8 cellular contexts compared by ENCODE assay signal in the genomic region with DNA sequence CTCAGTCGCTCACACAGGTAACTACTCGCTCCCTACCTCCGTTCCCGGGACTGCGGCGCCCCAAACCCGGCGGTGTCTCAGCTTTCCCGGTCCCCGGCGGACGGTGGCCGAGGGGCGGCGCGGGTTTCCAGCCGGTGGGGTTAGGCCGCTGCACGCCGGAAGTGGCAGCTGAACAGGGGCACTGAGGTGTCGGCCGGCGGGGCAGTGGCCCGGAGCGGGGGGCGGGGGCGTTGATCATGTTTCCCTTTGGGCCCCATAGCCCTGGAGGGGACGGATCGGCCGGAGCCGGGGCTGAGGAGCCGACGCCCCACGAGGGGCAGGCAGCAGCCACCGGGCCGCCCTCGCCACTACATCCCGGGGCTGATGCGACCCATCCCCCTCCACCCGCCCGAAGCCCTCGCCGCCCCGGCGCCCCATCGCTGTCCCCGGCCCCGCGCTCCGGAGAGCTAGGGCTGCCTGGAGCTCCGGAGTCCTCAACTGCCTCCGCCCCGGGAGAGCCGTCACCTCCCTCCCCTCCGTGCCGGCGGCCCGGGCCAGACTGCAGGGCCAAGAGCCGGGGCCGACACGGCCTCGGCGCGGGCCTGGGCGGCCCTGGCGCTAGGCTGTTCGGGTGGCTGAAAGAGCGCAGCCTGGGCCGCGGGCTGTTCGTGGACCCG. TPM values are rescaled to one million over a fixed set of nuclear protein-coding genes. Genes with fewer than 3 reads are reported as not detected.
DNase-seq lines count a peak whose midpoint lies in the region; ATAC-seq and TF ChIP-seq lines count a peak whose summit lies in the region.

A gene with protein sequence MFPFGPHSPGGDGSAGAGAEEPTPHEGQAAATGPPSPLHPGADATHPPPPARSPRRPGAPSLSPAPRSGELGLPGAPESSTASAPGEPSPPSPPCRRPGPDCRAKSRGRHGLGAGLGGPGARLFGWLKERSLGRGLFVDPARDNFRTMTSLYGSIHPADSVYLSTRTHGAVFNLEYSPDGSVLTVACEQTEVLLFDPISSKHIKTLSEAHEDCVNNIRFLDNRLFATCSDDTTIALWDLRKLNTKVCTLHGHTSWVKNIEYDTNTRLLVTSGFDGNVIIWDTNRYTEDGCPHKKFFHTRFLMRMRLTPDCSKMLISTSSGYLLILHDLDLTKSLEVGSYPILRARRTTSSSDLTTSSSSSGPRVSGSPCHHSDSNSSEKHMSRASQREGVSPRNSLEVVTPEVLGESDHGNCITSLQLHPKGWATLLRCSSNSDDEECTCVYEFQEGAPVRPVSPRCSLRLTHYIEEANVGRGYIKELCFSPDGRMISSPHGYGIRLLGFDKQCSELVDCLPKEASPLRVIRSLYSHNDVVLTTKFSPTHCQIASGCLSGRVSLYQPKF (plus strand): TSS at position 167 of the 656 bp plus-strand sequence. CDS start 70 bp downstream, at position 237.

- DNase-seq in ACHN (peak; percentile 79), NCI-H2196 (lab: John Stamatoyannopoulos, UW; ENCODE audit: unreplicated experiment) (peak; percentile 80), cerebellum (ENCODE audit: low spot score) (peak; percentile 86), kidney epithelial cell (ENCODE audit: low read depth) (no peak)
- DNase-seq in activated CD4-positive, CD25-positive, alpha-beta regulatory T cell treated with anti-CD3 and anti-CD28 coated beads, Interleukin-2, amount 50 U/mL, for 72 hours, result peak; percentile 91
- peak; percentile 76 to 84 for DNase-seq in stimulated activated CD4-positive, alpha-beta T cell treated with anti-CD3 and anti-CD28 coated beads, Interleukin-15, amount 100 ng/mL, for 48 hours (ENCODE audit: low read depth in 2 of 2)

- no peaks in the 10 kb centered on the region for H3K36me3 ChIP-seq in kidney epithelial cell (ENCODE audit: control insufficient read depth, insufficient read depth, low read length)

- no peak for TF ChIP-seq CTCF in kidney epithelial cell (IDR thresholded peaks at IDR 0.05; ENCODE audit: insufficient read depth, low read length, poor library complexity, severe bottlenecking)

- H3K4me3 ChIP-seq in kidney epithelial cell (ENCODE audit: low read depth, low read length), result peak within 1 kb of the TSS; percentile 88

- H3K27me3 ChIP-seq in kidney epithelial cell (ENCODE audit: control insufficient read depth, insufficient read depth, low read length), result no peaks in the 10 kb centered on the region

- in situ Hi-C loops in ACHN (cut with HindIII; ENCODE audit: low pct_ligation_motif_present, low pct_unique_long_range_greater_than_20kb, low sequenced_read_pairs), result no loop called here

- ATAC-seq in GM18520 (IDR thresholded peaks at IDR 0.05; ENCODE audit: unreplicated experiment), result peak; percentile 64
- peak; percentile 35 for ATAC-seq in HG03060 (IDR thresholded peaks at IDR 0.05; ENCODE audit: low read depth, unreplicated experiment)

RNA-seq across cellular contexts. Expression of the gene that starts here (rescaled TPM):
- 28.2 TPM for total RNA-seq in cerebellum
- total RNA-seq in kidney epithelial cell, result 20.7 and 21.6 TPM in 2 replicates
